Comparison of ENCODE assay signal across 8 cellular contexts in the genomic region with DNA sequence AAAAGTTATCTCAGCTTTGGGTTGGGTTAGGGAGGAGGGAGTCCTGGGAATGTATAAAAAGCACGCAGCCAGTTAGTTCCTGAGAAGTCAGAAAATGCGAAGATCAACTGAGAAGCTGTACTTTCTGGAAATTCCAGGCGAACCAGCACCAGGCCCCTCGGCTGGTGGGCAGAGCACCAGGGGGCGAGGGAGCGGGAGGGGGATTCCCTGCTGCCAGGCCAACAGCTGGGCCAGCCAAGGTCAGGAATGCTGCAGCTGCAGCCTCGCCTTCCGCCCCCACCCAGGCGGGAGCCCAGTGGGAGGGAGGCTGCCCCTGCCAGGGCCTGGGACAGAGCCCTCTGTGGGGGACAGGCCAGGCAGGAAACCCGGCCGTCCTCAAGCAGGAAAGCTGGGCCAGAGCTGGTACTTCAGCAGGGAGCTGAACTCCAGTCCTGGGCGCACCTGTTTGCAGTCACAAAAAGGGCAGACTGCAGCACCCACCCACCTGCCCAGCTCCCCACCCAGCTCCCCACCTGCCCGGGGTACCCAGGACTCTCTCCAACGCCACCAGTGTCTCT. TPM values are rescaled to one million over a fixed set of nuclear protein-coding genes. Genes with fewer than 3 reads are reported as not detected.
DNase-seq lines count a peak whose midpoint lies in the region; ATAC-seq and TF ChIP-seq lines count a peak whose summit lies in the region.
"Had no signal": no experiment of that assay in that cellular context is flagged by ENCODE, and none has a peak within 500 bp of the region (broad histone marks: within the 10 kb centered on the region; RNA-seq: fewer than 3 reads in every experiment).

No MANE protein-coding gene starts in this region.

- peaks cover 37% of the 10 kb centered on the region for H3K4me1 Mint-ChIP-seq in activated naive CD8-positive, alpha-beta T cell treated with anti-CD3 and anti-CD28 coated beads, Interleukin-2, amount 50 U/mL, for 24 hours
- H3K4me1 Mint-ChIP-seq in immature natural killer cell = peaks cover 19 to 20% of the 10 kb centered on the region in 2 donors
- H3K4me1 Mint-ChIP-seq in stimulated activated naive CD8-positive, alpha-beta T cell treated with anti-CD3 and anti-CD28 coated beads, Interleukin-15, amount 100 ng/mL, for 72 hours = peaks cover 37% of the 10 kb centered on the region

- H3K4me3 Mint-ChIP-seq in activated naive CD8-positive, alpha-beta T cell treated with anti-CD3 and anti-CD28 coated beads, Interleukin-2, amount 50 U/mL, for 24 hours = peak overlapping the region; percentile 43
- peak overlapping the region; percentile 34 to 78 (median 53) for H3K4me3 Mint-ChIP-seq in immature natural killer cell
- peak overlapping the region; percentile 34 to 52 for H3K4me3 Mint-ChIP-seq in stimulated activated naive CD8-positive, alpha-beta T cell treated with anti-CD3 and anti-CD28 coated beads, Interleukin-15, amount 100 ng/mL, for 72 hours

- POLR2A ChIA-PET in HEK293 (lab: Yijun Ruan, JAX) = no interaction called here

- no peaks in the 10 kb centered on the region for H3K36me3 ChIP-seq in HEK293 (ENCODE audit: control insufficient read depth in 2 of 2, insufficient read depth in 1 of 2, low read length in 2 of 2)
- H3K36me3 ChIP-seq: HAP-1 had no signal

- no peaks in the 10 kb centered on the region for H3K4me1 ChIP-seq in HEK293 (ENCODE audit: control insufficient read depth, insufficient read depth, low read length)

- H3K9me3 ChIP-seq in HEK293 (ENCODE audit: control insufficient read depth, insufficient read depth, low read depth, low read length) = no peaks in the 10 kb centered on the region
- H3K9me3 ChIP-seq: HAP-1 had no signal

- ATAC-seq in activated naive CD8-positive, alpha-beta T cell treated with anti-CD3 and anti-CD28 coated beads, Interleukin-2, amount 50 U/mL, for 24 hours = no peak
- no peak for ATAC-seq in stimulated activated naive CD8-positive, alpha-beta T cell treated with anti-CD3 and anti-CD28 coated beads, Interleukin-15, amount 100 ng/mL, for 72 hours

- no peak overlapping the region for H3K27ac ChIP-seq in HEK293 (ENCODE audit: extremely low read depth, low read depth, low read length)

- no peak for TF ChIP-seq CTCF in HEK293 (tag by site-specific recombination; IDR thresholded peaks at IDR 0.05)

- no peaks in the 10 kb centered on the region for H3K36me3 Mint-ChIP-seq in activated naive CD8-positive, alpha-beta T cell treated with anti-CD3 and anti-CD28 coated beads, Interleukin-2, amount 50 U/mL, for 24 hours (ENCODE audit: low read depth)
- H3K36me3 Mint-ChIP-seq in immature natural killer cell = no peaks in the 10 kb centered on the region

- peak overlapping the region; percentile 69 for H3K27ac Mint-ChIP-seq in activated naive CD8-positive, alpha-beta T cell treated with anti-CD3 and anti-CD28 coated beads, Interleukin-2, amount 50 U/mL, for 24 hours
- H3K27ac Mint-ChIP-seq in immature natural killer cell = peak overlapping the region in 5 of 6 donors; percentile 34 to 77 (median 64)
- peak overlapping the region in 1 of 2 donors; percentile 89 for H3K27ac Mint-ChIP-seq in stimulated activated naive CD8-positive, alpha-beta T cell treated with anti-CD3 and anti-CD28 coated beads, Interleukin-15, amount 100 ng/mL, for 72 hours

- no peak overlapping the region for H3K4me3 ChIP-seq in HEK293 (ENCODE audit: low read depth, low read length)
- H3K4me3 ChIP-seq: HAP-1 had no signal

- CTCF ChIA-PET in HEK293 (lab: Yijun Ruan, JAX) = interaction anchor here (1.0 to 1.1 kb wide), 2 partner anchors 11 to 38 kb away, joined by 3 read pairs; no protein-coding TSS in a partner anchor

- DNase-seq in activated naive CD8-positive, alpha-beta T cell treated with anti-CD3 and anti-CD28 coated beads, Interleukin-2, amount 50 U/mL, for 24 hours = no peak
- DNase-seq in immature natural killer cell = no peak
- DNase-seq in stimulated activated naive CD8-positive, alpha-beta T cell treated with anti-CD3 and anti-CD28 coated beads, Interleukin-15, amount 100 ng/mL, for 72 hours = no peak
- DNase-seq in NCI-H1417 (lab: John Stamatoyannopoulos, UW) = no peak
- no peak for DNase-seq in superior temporal gyrus (ENCODE audit: extremely low spot score)
- no peak for DNase-seq in ecto neural progenitor cell (ENCODE audit: low spot score)

- H3K27me3 Mint-ChIP-seq in activated naive CD8-positive, alpha-beta T cell treated with anti-CD3 and anti-CD28 coated beads, Interleukin-2, amount 50 U/mL, for 24 hours = no peaks in the 10 kb centered on the region
- peaks cover 0 to 2% (median 0%) of the 10 kb centered on the region in 3 donors for H3K27me3 Mint-ChIP-seq in immature natural killer cell (ENCODE audit: low read depth in 3 of 3)
- no peaks in the 10 kb centered on the region for H3K27me3 Mint-ChIP-seq in stimulated activated naive CD8-positive, alpha-beta T cell treated with anti-CD3 and anti-CD28 coated beads, Interleukin-15, amount 100 ng/mL, for 72 hours

- H3K9me3 Mint-ChIP-seq in activated naive CD8-positive, alpha-beta T cell treated with anti-CD3 and anti-CD28 coated beads, Interleukin-2, amount 50 U/mL, for 24 hours = no peaks in the 10 kb centered on the region
- no peaks in the 10 kb centered on the region for H3K9me3 Mint-ChIP-seq in immature natural killer cell
- no peaks in the 10 kb centered on the region for H3K9me3 Mint-ChIP-seq in stimulated activated naive CD8-positive, alpha-beta T cell treated with anti-CD3 and anti-CD28 coated beads, Interleukin-15, amount 100 ng/mL, for 72 hours

TF ChIP-seq in HEK293, 187 proteins besides CTCF, POLR2A, EP300 and RAD21 (continues in another document):
- TF ChIP-seq SP7 (tag by site-specific recombination; IDR thresholded peaks at IDR 0.05) (no peak), ZFHX2 (tag by site-specific recombination; conservative IDR thresholded peaks at IDR 0.05) (peak; percentile 87), KLF1 (tag by site-specific recombination; IDR thresholded peaks at IDR 0.05) (peak; percentile 54), ZNF394 (tag by site-specific recombination; IDR thresholded peaks at IDR 0.05; ENCODE audit: borderline replicate concordance) (no peak), ZNF155 (tag by site-specific recombination; IDR thresholded peaks at IDR 0.05) (no peak), SP2 (tag by site-specific recombination; IDR thresholded peaks at IDR 0.05) (peak; percentile 15; the same call in 1 of the 2 replicates), ZNF585B (tag by site-specific recombination; IDR thresholded peaks at IDR 0.05) (no peak), GLIS1 (tag by site-specific recombination; IDR thresholded peaks at IDR 0.05) (peak; percentile 91), ZNF146 (tag by site-specific recombination; IDR thresholded peaks at IDR 0.05) (no peak), ZNF354C (tag by site-specific recombination; IDR thresholded peaks at IDR 0.05; ENCODE audit: borderline replicate concordance, low read depth) (no peak), WT1 (tag by site-specific recombination; IDR thresholded peaks at IDR 0.05) (no peak), GLI4 (tag by site-specific recombination; IDR thresholded peaks at IDR 0.05) (no peak), ZNF629 (tag by site-specific recombination; IDR thresholded peaks at IDR 0.05) (no peak), ZNF211 (tag by site-specific recombination; IDR thresholded peaks at IDR 0.05; ENCODE audit: low read depth) (no peak), ZNF239 (tag by site-specific recombination; IDR thresholded peaks at IDR 0.05) (no peak), EGR2 (tag by site-specific recombination; IDR thresholded peaks at IDR 0.05; ENCODE audit: low read depth) (peak; percentile 87), ZNF768 (tag by site-specific recombination; IDR thresholded peaks at IDR 0.05) (no peak), GLIS2 (tag by site-specific recombination; IDR thresholded peaks at IDR 0.05) (peak; percentile 50; the same call in 1 of the 2 replicates), ZBTB7A (tag by site-specific recombination; IDR thresholded peaks at IDR 0.05; ENCODE audit: low read depth) (no peak), ZIC2 (tag by site-specific recombination; IDR thresholded peaks at IDR 0.05) (peak; percentile 99), ZNF302 (tag by site-specific recombination; IDR thresholded peaks at IDR 0.05; ENCODE audit: low read depth) (no peak), MYNN (tag by site-specific recombination; IDR thresholded peaks at IDR 0.05; ENCODE audit: borderline replicate concordance) (no peak)
- TF ChIP-seq, protein P1, sequence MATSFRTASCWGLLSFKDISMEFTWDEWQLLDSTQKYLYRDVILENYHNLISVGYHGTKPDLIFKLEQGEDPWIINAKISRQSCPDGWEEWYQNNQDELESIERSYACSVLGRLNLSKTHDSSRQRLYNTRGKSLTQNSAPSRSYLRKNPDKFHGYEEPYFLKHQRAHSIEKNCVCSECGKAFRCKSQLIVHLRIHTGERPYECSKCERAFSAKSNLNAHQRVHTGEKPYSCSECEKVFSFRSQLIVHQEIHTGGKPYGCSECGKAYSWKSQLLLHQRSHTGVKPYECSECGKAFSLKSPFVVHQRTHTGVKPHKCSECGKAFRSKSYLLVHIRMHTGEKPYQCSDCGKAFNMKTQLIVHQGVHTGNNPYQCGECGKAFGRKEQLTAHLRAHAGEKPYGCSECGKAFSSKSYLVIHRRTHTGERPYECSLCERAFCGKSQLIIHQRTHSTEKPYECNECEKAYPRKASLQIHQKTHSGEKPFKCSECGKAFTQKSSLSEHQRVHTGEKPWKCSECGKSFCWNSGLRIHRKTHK (tag by site-specific recombination; IDR thresholded peaks at IDR 0.05) = no peak
- TF ChIP-seq, protein P2, sequence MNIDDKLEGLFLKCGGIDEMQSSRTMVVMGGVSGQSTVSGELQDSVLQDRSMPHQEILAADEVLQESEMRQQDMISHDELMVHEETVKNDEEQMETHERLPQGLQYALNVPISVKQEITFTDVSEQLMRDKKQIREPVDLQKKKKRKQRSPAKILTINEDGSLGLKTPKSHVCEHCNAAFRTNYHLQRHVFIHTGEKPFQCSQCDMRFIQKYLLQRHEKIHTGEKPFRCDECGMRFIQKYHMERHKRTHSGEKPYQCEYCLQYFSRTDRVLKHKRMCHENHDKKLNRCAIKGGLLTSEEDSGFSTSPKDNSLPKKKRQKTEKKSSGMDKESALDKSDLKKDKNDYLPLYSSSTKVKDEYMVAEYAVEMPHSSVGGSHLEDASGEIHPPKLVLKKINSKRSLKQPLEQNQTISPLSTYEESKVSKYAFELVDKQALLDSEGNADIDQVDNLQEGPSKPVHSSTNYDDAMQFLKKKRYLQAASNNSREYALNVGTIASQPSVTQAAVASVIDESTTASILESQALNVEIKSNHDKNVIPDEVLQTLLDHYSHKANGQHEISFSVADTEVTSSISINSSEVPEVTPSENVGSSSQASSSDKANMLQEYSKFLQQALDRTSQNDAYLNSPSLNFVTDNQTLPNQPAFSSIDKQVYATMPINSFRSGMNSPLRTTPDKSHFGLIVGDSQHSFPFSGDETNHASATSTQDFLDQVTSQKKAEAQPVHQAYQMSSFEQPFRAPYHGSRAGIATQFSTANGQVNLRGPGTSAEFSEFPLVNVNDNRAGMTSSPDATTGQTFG (tag by site-specific recombination; IDR thresholded peaks at IDR 0.05; ENCODE audit: borderline replicate concordance) = no peak

RNA-seq across cellular contexts. Expression of a gene that starts 35.5 kb away (rescaled TPM):
- under 1 TPM in 2 of 3 donors, not detected in 1; 0.12 to 0.28 TPM for polyA plus RNA-seq in immature natural killer cell
